8 cellular contexts compared by ENCODE assay signal in the genomic region with DNA sequence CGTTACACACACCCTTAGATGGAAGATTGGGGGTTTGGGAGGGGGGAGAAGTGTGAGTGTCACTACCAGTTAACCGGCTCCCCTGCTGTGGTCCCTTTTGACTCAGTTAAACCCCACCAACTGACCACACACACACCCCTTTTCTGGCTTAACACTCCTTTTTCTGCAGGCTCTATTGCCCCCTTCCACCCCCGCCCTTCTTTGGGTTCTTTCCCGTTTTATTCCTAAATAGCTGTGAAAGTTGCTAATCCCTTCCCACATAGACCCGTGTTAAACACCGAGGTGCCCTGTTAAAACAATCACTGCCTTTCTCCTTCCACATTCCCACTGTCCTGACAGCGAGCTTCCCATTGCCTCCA. TPM values are rescaled to one million over a fixed set of nuclear protein-coding genes. Genes with fewer than 3 reads are reported as not detected.
DNase-seq lines count a peak whose midpoint lies in the region; ATAC-seq, FAIRE-seq and TF ChIP-seq lines count a peak whose summit lies in the region.

No MANE protein-coding gene starts in this region.

- peaks cover 8% of the 10 kb centered on the region for H3K27me3 ChIP-seq in CD4-positive, CD25-positive, alpha-beta regulatory T cell (ENCODE audit: control insufficient read depth, insufficient read depth, low read length)
- H3K27me3 ChIP-seq in OCI-LY3 (ENCODE audit: low read depth, low read length) = no peaks in the 10 kb centered on the region; the same call in 1 of the 2 replicates
- no peaks in the 10 kb centered on the region for H3K27me3 ChIP-seq in endocrine pancreas (ENCODE audit: control insufficient read depth, insufficient read depth, low read length)
- H3K27me3 ChIP-seq in neuronal stem cell (ENCODE audit: control insufficient read depth in 3 of 3, insufficient read depth in 3 of 3, low read depth in 1 of 3, low read length in 3 of 3) = peaks cover 9 to 61% (median 31%) of the 10 kb centered on the region in 3 experiments

- peaks cover 73% of the 10 kb centered on the region for H3K27me3 Mint-ChIP-seq in CD4-positive, CD25-positive, alpha-beta regulatory T cell

- WGBS in neuronal stem cell (ENCODE audit: extremely low coverage in 2 of 2, insufficient read length in 2 of 2, insufficient replicate concordance in 1 of 2), 2 donors = no CpG with 5 or more reads among the region's 7 CpGs

- H2AK5ac ChIP-seq in neuronal stem cell (ENCODE audit: low read depth, low read length) = no peak overlapping the region

- peak overlapping the region; percentile 82 to 98 (median 90) for H3K4me3 Mint-ChIP-seq in CD4-positive, CD25-positive, alpha-beta regulatory T cell

- peak overlapping the region; percentile 65 to 92 (median 89) for H3K27ac Mint-ChIP-seq in CD4-positive, CD25-positive, alpha-beta regulatory T cell

- peak overlapping the region; percentile 37 for H3K4me2 ChIP-seq in OCI-LY3 (ENCODE audit: low read length)
- H3K4me2 ChIP-seq in neuronal stem cell (ENCODE audit: insufficient read depth, low read length, poor library complexity, severe bottlenecking) = peak overlapping the region; percentile 87

- no peak overlapping the region for H4K8ac ChIP-seq in neuronal stem cell (ENCODE audit: low read depth, low read length)

- DNase-seq in CD4-positive, CD25-positive, alpha-beta regulatory T cell = no peak
- DNase-seq in neuronal stem cell (ENCODE audit: low spot score) (peak; percentile 27), occipital lobe (lab: John Stamatoyannopoulos, UW) (no peak), urothelium cell line (ENCODE audit: low spot score) (no peak), HT-29 (ENCODE audit: low spot score) (no peak), NK-92 (lab: John Stamatoyannopoulos, UW; ENCODE audit: unreplicated experiment) (no peak)

- H3K36me3 Mint-ChIP-seq in CD4-positive, CD25-positive, alpha-beta regulatory T cell = no peaks in the 10 kb centered on the region

- H3K79me2 ChIP-seq in OCI-LY3 (ENCODE audit: low read length) = no peaks in the 10 kb centered on the region

- H3K14ac ChIP-seq in neuronal stem cell (ENCODE audit: low read length) = no peak overlapping the region

- no peak overlapping the region for H2BK5ac ChIP-seq in neuronal stem cell (ENCODE audit: low read length)

- TF ChIP-seq CTCF in OCI-LY3 (IDR thresholded peaks at IDR 0.05; ENCODE audit: low read depth, low read length) = no peak

- H3K9me3 Mint-ChIP-seq in CD4-positive, CD25-positive, alpha-beta regulatory T cell = peaks cover 0 to 5% (median 0%) of the 10 kb centered on the region in 7 donors

- no peak overlapping the region for H3K4ac ChIP-seq in neuronal stem cell (ENCODE audit: low read length)

- no peak for FAIRE-seq in urothelium cell line (lab: Jason Lieb, UNC)

- H3K18ac ChIP-seq in neuronal stem cell (ENCODE audit: low read length) = peak overlapping the region; percentile 97

- H3K4me3 ChIP-seq in CD4-positive, CD25-positive, alpha-beta regulatory T cell (ENCODE audit: low read depth, low read length) = peak overlapping the region; percentile 72
- H3K4me3 ChIP-seq in OCI-LY3 (ENCODE audit: low read length) = peak overlapping the region; percentile 71
- H3K4me3 ChIP-seq in endocrine pancreas (ENCODE audit: control insufficient read depth, insufficient read depth, low read length) = peak overlapping the region; percentile 69
- peak overlapping the region; percentile 42 to 92 for H3K4me3 ChIP-seq in neuronal stem cell (ENCODE audit: low read length in 2 of 2)

- peaks cover 57% of the 10 kb centered on the region for H3K4me1 ChIP-seq in CD4-positive, CD25-positive, alpha-beta regulatory T cell (ENCODE audit: control insufficient read depth, insufficient read depth, low read length, poor library complexity, severe bottlenecking)
- H3K4me1 ChIP-seq in OCI-LY3 (ENCODE audit: low read length) = peaks cover 12% of the 10 kb centered on the region
- peaks cover 14% of the 10 kb centered on the region for H3K4me1 ChIP-seq in endocrine pancreas (ENCODE audit: control insufficient read depth, insufficient read depth, low read length)
- peaks cover 0 to 2% of the 10 kb centered on the region in 2 donors for H3K4me1 ChIP-seq in neuronal stem cell (ENCODE audit: control insufficient read depth in 2 of 2, insufficient read depth in 1 of 2, low read depth in 1 of 2, low read length in 2 of 2)

- H3K9me3 ChIP-seq in CD4-positive, CD25-positive, alpha-beta regulatory T cell (ENCODE audit: control insufficient read depth in 2 of 2, low read length in 2 of 2) = no peaks in the 10 kb centered on the region
- H3K9me3 ChIP-seq in OCI-LY3 (ENCODE audit: insufficient read depth, low read length) = no peaks in the 10 kb centered on the region
- H3K9me3 ChIP-seq in endocrine pancreas (ENCODE audit: control insufficient read depth, low read length) = no peaks in the 10 kb centered on the region
- no peaks in the 10 kb centered on the region for H3K9me3 ChIP-seq in neuronal stem cell (replicated peaks in 1 of 2; ENCODE audit: control insufficient read depth in 2 of 2, insufficient read depth in 1 of 2, low read depth in 1 of 2, low read length in 2 of 2)

- H2AFZ ChIP-seq in OCI-LY3 (ENCODE audit: low read depth, low read length) = peak overlapping the region; percentile 24; the same call in 1 of the 2 replicates
- H2AFZ ChIP-seq in neuronal stem cell (ENCODE audit: low read length) = peak overlapping the region; percentile 83

- no peaks in the 10 kb centered on the region for H4K20me1 ChIP-seq in OCI-LY3 (ENCODE audit: insufficient read depth, low read length)

- H3K9ac ChIP-seq in OCI-LY3 (ENCODE audit: low read length) (peak overlapping the region; percentile 35; the same call in 1 of the 2 replicates), endocrine pancreas (ENCODE audit: control insufficient read depth, insufficient read depth, low read length) (peak overlapping the region; percentile 8), neuronal stem cell (ENCODE audit: low read depth, low read length, poor library complexity) (no peak overlapping the region)

- peaks cover 6 to 42% (median 23%) of the 10 kb centered on the region in 4 donors for H3K4me1 Mint-ChIP-seq in CD4-positive, CD25-positive, alpha-beta regulatory T cell

- no peak overlapping the region for H4K91ac ChIP-seq in neuronal stem cell (ENCODE audit: low read depth, low read length, poor library complexity)

- peak overlapping the region; percentile 56 for H2BK15ac ChIP-seq in neuronal stem cell (ENCODE audit: low read length)

- ATAC-seq in CD4-positive, CD25-positive, alpha-beta regulatory T cell (ENCODE audit: low read depth in 2 of 2) = no peak

- no peaks in the 10 kb centered on the region for H3K36me3 ChIP-seq in CD4-positive, CD25-positive, alpha-beta regulatory T cell (ENCODE audit: control insufficient read depth, insufficient read depth, low read length)
- H3K36me3 ChIP-seq in OCI-LY3 (replicated peaks; ENCODE audit: low read depth, low read length) (no peaks in the 10 kb centered on the region), endocrine pancreas (ENCODE audit: control insufficient read depth, insufficient read depth, low read length) (no peaks in the 10 kb centered on the region), neuronal stem cell (replicated peaks in 1 of 2; ENCODE audit: control insufficient read depth in 2 of 2, insufficient read depth in 2 of 2, low read length in 2 of 2) (no peaks in the 10 kb centered on the region)

- H3K79me1 ChIP-seq in neuronal stem cell (ENCODE audit: low read depth, low read length) = no peaks in the 10 kb centered on the region

- H3K23ac ChIP-seq in neuronal stem cell (ENCODE audit: low read depth, low read length, poor library complexity) = peak overlapping the region; percentile 59

- H3K27ac ChIP-seq in CD4-positive, CD25-positive, alpha-beta regulatory T cell (ENCODE audit: insufficient read depth, low read length, poor library complexity, severe bottlenecking) = peak overlapping the region; percentile 74
- H3K27ac ChIP-seq in OCI-LY3 (ENCODE audit: low read length) = no peak overlapping the region
- no peak overlapping the region for H3K27ac ChIP-seq in neuronal stem cell (replicated peaks; ENCODE audit: low read length)

- no peak overlapping the region for H2BK12ac ChIP-seq in neuronal stem cell (ENCODE audit: low read length)

- H2BK120ac ChIP-seq in neuronal stem cell (ENCODE audit: low read depth, low read length) = no peak overlapping the region

RNA-seq across cellular contexts. Expression of a gene that starts 3.7 kb away (rescaled TPM):
- 16.1 TPM for total RNA-seq in CD4-positive, CD25-positive, alpha-beta regulatory T cell
- polyA plus RNA-seq in CD4-positive, CD25-positive, alpha-beta regulatory T cell = 1 to 10 TPM; 1.2 to 5.3 (median 3.0) TPM
- 0.42 TPM for polyA plus RNA-seq in neuronal stem cell (2013, experiment 1 of 2)
- polyA plus RNA-seq in neuronal stem cell (2013, experiment 2 of 2) = 0.73 TPM
- total RNA-seq in occipital lobe = 10.9 TPM
- total RNA-seq in HT-29 (2014; rRNA removed; shearing (Covaris generic)) = 1.4 and 2.5 TPM in 2 replicates
